In genomic region chr22:40050258-40050657, GRCh38 we compare ENCODE assay signal across 10 cellular contexts. TPM values are rescaled to one million over a fixed set of nuclear protein-coding genes. Genes with fewer than 3 reads are reported as not detected.
A peak's percentile ranks its signal among the peaks of the same experiment; 100 is the strongest.
DNase-seq lines count a peak whose midpoint lies in the region; ATAC-seq and TF ChIP-seq lines count a peak whose summit lies in the region.
"Had no signal": no experiment of that assay in that cellular context is flagged by ENCODE, and none has a peak within 500 bp of the region (broad histone marks: within the 10 kb centered on the region; RNA-seq: fewer than 3 reads in every experiment).

No MANE protein-coding gene starts in this region.

- H3K36me3 Mint-ChIP-seq in IgD-negative memory B cell (no peaks in the 10 kb centered on the region), immature natural killer cell (no peaks in the 10 kb centered on the region), osteocyte (ENCODE audit: unreplicated experiment) (peaks cover 3% of the 10 kb centered on the region)

- ATAC-seq in GM18520 (IDR thresholded peaks at IDR 0.05; ENCODE audit: unreplicated experiment) (peak; percentile 75), GM21576 (IDR thresholded peaks at IDR 0.05; ENCODE audit: unreplicated experiment) (peak; percentile 72)
- ATAC-seq: HCT116 had no signal

- TF ChIP-seq CTCF in osteocyte (IDR thresholded peaks at IDR 0.05): no peak

- H3K4me3 Mint-ChIP-seq in IgD-negative memory B cell (peak overlapping the region; percentile 78 to 87 (median 82)), immature natural killer cell (peak overlapping the region in 3 of 5 donors; percentile 19 to 49 (median 38)), osteocyte (ENCODE audit: unreplicated experiment) (no peak overlapping the region)

- H3K27me3 Mint-ChIP-seq in IgD-negative memory B cell (no peaks in the 10 kb centered on the region), immature natural killer cell (ENCODE audit: low read depth in 3 of 3) (peaks cover 0 to 13% (median 4%) of the 10 kb centered on the region in 3 donors), osteocyte (ENCODE audit: unreplicated experiment) (peaks cover 3% of the 10 kb centered on the region)

- H3K9me3 Mint-ChIP-seq in IgD-negative memory B cell (no peaks in the 10 kb centered on the region), immature natural killer cell (no peaks in the 10 kb centered on the region), osteocyte (ENCODE audit: unreplicated experiment) (no peaks in the 10 kb centered on the region)

- DNase-seq in immature natural killer cell (no peak), osteocyte (ENCODE audit: extremely low spot score, unreplicated experiment) (no peak), AG08395 (ENCODE audit: low spot score) (no peak), HCEC 1CT (no peak)
- DNase-seq in stimulated activated CD4-positive, alpha-beta T cell treated with anti-CD3 and anti-CD28 coated beads, Interleukin-2, amount 100 ng/mL, for 24 hours: no peak
- DNase-seq: sigmoid colon had no signal

- peaks cover 36 to 67% (median 56%) of the 10 kb centered on the region in 3 donors for H3K4me1 Mint-ChIP-seq in IgD-negative memory B cell
- H3K4me1 Mint-ChIP-seq in immature natural killer cell: peaks cover 68 to 91% of the 10 kb centered on the region in 2 donors
- H3K4me1 Mint-ChIP-seq in osteocyte (ENCODE audit: unreplicated experiment): peaks cover 36% of the 10 kb centered on the region

- peak overlapping the region; percentile 29 to 93 (median 84) for H3K27ac Mint-ChIP-seq in IgD-negative memory B cell
- peak overlapping the region in 4 of 6 donors; percentile 24 to 55 (median 44) for H3K27ac Mint-ChIP-seq in immature natural killer cell
- H3K27ac Mint-ChIP-seq in osteocyte (ENCODE audit: unreplicated experiment): no peak overlapping the region

RNA-seq across cellular contexts. Expression of gene FAM83F, which starts 55.5 kb away (rescaled TPM):
- polyA plus RNA-seq in IgD-negative memory B cell (not detected), immature natural killer cell (not detected)
- total RNA-seq in osteocyte: not detected in 2 replicates
